In genomic region chr3:193774916-193775285, GRCh38 we compare ENCODE assay signal across 28 cellular contexts.
DNase-seq lines count a peak whose midpoint lies in the region; ATAC-seq and TF ChIP-seq lines count a peak whose summit lies in the region.
"Had no signal": no experiment of that assay in that cellular context is flagged by ENCODE, and none has a peak within 500 bp of the region (broad histone marks: within the 10 kb centered on the region; RNA-seq: fewer than 3 reads in every experiment).

No MANE protein-coding gene starts in this region.

- H3K36me3 ChIP-seq in HUES48 (ENCODE audit: control insufficient read depth, insufficient read depth, low read length) (no peaks in the 10 kb centered on the region), iPS-20b (ENCODE audit: insufficient read depth, low read depth, low read length) (no peaks in the 10 kb centered on the region), lower lobe of right lung (no peaks in the 10 kb centered on the region)
- H3K36me3 ChIP-seq: BLaER1 treated with 17β-estradiol and CSF1 and Interleukin-3, amounts not matched to agents 10 nM and 100 nM; HAP-1 had no signal

- POLR2A ChIA-PET in T-cell (lab: Charles Lee): no interaction called here

- H3K27ac ChIP-seq in HUES48 (ENCODE audit: low read depth, low read length) (peak overlapping the region; percentile 71), coronary artery (no peak overlapping the region), iPS-20b (ENCODE audit: low read length) (no peak overlapping the region), lower lobe of right lung (no peak overlapping the region)
- H3K27ac ChIP-seq: A549; BLaER1 treated with 17β-estradiol and CSF1 and Interleukin-3, amounts not matched to agents 10 nM and 100 nM; GM23248; KMS-11; RWPE1 had no signal

- H3K4me1 ChIP-seq in HUES48 (ENCODE audit: control insufficient read depth, insufficient read depth, low read length): peaks cover 32% of the 10 kb centered on the region
- peaks cover 25% of the 10 kb centered on the region for H3K4me1 ChIP-seq in iPS-20b (ENCODE audit: insufficient read depth, low read length)
- H3K4me1 ChIP-seq in lower lobe of right lung: no peaks in the 10 kb centered on the region
- H3K4me1 ChIP-seq: BLaER1 treated with 17β-estradiol and CSF1 and Interleukin-3, amounts not matched to agents 10 nM and 100 nM; HAP-1 had no signal

- H3K9ac ChIP-seq in HUES48 (ENCODE audit: low read depth, low read length): no peak overlapping the region
- no peak overlapping the region for H3K9ac ChIP-seq in iPS-20b (ENCODE audit: low read depth, low read length)
- H3K9ac ChIP-seq: BLaER1 treated with 17β-estradiol and CSF1 and Interleukin-3, amounts not matched to agents 10 nM and 100 nM; GM23248; KMS-11 had no signal

- H3K4me1 Mint-ChIP-seq in osteocyte (ENCODE audit: unreplicated experiment) (peaks cover 6% of the 10 kb centered on the region), T-cell (peaks cover 8 to 12% (median 10%) of the 10 kb centered on the region in 3 donors)

- H3K27me3 ChIP-seq in HUES48 (ENCODE audit: control insufficient read depth, insufficient read depth, low read length) (peaks cover 50% of the 10 kb centered on the region), iPS-20b (ENCODE audit: insufficient read depth, low read length) (peaks cover 81% of the 10 kb centered on the region), lower lobe of right lung (ENCODE audit: low read depth) (peaks cover 23% of the 10 kb centered on the region)

- H3K27me3 Mint-ChIP-seq in osteocyte (ENCODE audit: unreplicated experiment): peaks cover 93% of the 10 kb centered on the region
- peaks cover 19 to 38% of the 10 kb centered on the region in 2 donors for H3K27me3 Mint-ChIP-seq in T-cell

- H3K9me3 Mint-ChIP-seq in osteocyte (ENCODE audit: unreplicated experiment): no peaks in the 10 kb centered on the region
- no peaks in the 10 kb centered on the region for H3K9me3 Mint-ChIP-seq in T-cell
- H3K9me3 Mint-ChIP-seq: CD4-positive, alpha-beta T cell; HFFc6; IgD-negative memory B cell had no signal

- no peak for ATAC-seq in T-cell (replicated peaks in 1 of 4)
- no peak for ATAC-seq in lower lobe of right lung
- ATAC-seq: A549, Panc1 had no signal

- intact Hi-C loops in lower lobe of right lung (cut with DNase I): no loop called here

- no peak overlapping the region for H3K4me3 ChIP-seq in HUES48 (ENCODE audit: low read depth, low read length)
- no peak overlapping the region for H3K4me3 ChIP-seq in coronary artery
- peak overlapping the region; percentile 22; the same call in 1 of the 2 replicates for H3K4me3 ChIP-seq in iPS-20b (ENCODE audit: low read length)
- H3K4me3 ChIP-seq in lower lobe of right lung: no peak overlapping the region
- H3K4me3 ChIP-seq: A549; BLaER1 treated with 17β-estradiol and CSF1 and Interleukin-3, amounts not matched to agents 10 nM and 100 nM; GM23248; HAP-1 had no signal

- H3K4me3 Mint-ChIP-seq in osteocyte (ENCODE audit: unreplicated experiment) (no peak overlapping the region), T-cell (no peak overlapping the region)
- H3K4me3 Mint-ChIP-seq: CD4-positive, alpha-beta T cell; HFFc6 had no signal

- no peak for TF ChIP-seq CTCF in coronary artery (IDR thresholded peaks at IDR 0.05)
- no peak for TF ChIP-seq CTCF in osteocyte (IDR thresholded peaks at IDR 0.05)
- no peak for TF ChIP-seq CTCF in lower lobe of right lung (IDR thresholded peaks at IDR 0.05)

- H3K9me3 ChIP-seq in HUES48 (ENCODE audit: control insufficient read depth, insufficient read depth, low read length): no peaks in the 10 kb centered on the region
- no peaks in the 10 kb centered on the region for H3K9me3 ChIP-seq in iPS-20b (ENCODE audit: insufficient read depth, low read depth, low read length)
- H3K9me3 ChIP-seq in lower lobe of right lung: no peaks in the 10 kb centered on the region
- H3K9me3 ChIP-seq: A549, HAP-1 had no signal

- H3K36me3 Mint-ChIP-seq in osteocyte (ENCODE audit: unreplicated experiment) (no peaks in the 10 kb centered on the region), T-cell (no peaks in the 10 kb centered on the region)
- H3K36me3 Mint-ChIP-seq: IgD-negative memory B cell had no signal

- H3K27ac Mint-ChIP-seq in osteocyte (ENCODE audit: unreplicated experiment) (no peak overlapping the region), T-cell (no peak overlapping the region)
- H3K27ac Mint-ChIP-seq: CD4-positive, alpha-beta T cell; HFFc6; IgD-negative memory B cell had no signal

- CTCF ChIA-PET in T-cell (lab: Charles Lee): no interaction called here

- DNase-seq in coronary artery (ENCODE audit: low spot score) (peak; percentile 35), osteocyte (ENCODE audit: extremely low spot score, unreplicated experiment) (peak; percentile 54), NCI-H128 (lab: John Stamatoyannopoulos, UW; ENCODE audit: unreplicated experiment) (no peak), T-cell (no peak), lower lobe of right lung (no peak)
- DNase-seq: AML-193; CD4-positive, alpha-beta T cell; COR-L47; DMS53; GM23248; HFFc6; MM.1S; NCI-H1694; NCI-H2029 treated with DMSO at 0.1 percent for 48 hours; NCI-H446 treated with DMSO at 0.1 percent for 48 hours; NCI-H526; NCI-H82; NK-92 treated with Interleukin-12 subunit alpha and Interleukin-12 subunit beta, amount 100 ng/mL, for 24 hours; SHP77 had no signal

Comparison
In these comparisons a context has a peak if more than half of its experiments do, and no peak if none do; other contexts are left out.
1. DNase-seq: peak in coronary artery (single experiment) and osteocyte (single experiment); none in NCI-H128 (single experiment), T-cell (0 of 34) and lower lobe of right lung (single experiment).